Comparison of ENCODE assay signal across 22 cellular contexts in the genomic region with DNA sequence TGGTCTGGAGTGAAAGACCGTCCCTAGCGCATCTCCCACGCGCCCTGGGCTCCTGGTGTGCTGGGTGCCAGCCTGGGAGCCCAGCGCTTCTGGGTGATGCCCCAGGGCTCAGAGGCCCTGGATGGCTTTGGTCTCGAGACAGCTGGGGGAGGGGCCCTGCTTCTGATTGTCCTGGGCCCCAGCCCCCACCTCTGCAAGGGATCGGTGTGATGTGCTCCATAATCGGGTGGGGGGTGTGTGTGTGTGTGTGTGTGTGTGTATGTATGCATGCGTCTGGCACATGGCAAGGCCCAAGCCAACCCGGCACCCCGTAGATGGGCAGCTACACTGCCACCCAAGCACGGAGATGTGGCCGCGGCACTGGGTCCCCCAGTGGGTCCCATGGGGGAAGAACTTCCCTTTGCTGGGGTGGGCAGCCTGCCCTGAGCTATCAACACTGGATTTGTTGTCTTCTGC. TPM values are rescaled to one million over a fixed set of nuclear protein-coding genes. Genes with fewer than 3 reads are reported as not detected.
DNase-seq lines count a peak whose midpoint lies in the region; ATAC-seq and TF ChIP-seq lines count a peak whose summit lies in the region.
"Had no signal": no experiment of that assay in that cellular context is flagged by ENCODE, and none has a peak within 500 bp of the region (broad histone marks: within the 10 kb centered on the region; RNA-seq: fewer than 3 reads in every experiment).

No MANE protein-coding gene starts in this region.

- CTCF ChIA-PET in PC-3 (lab: Charles Lee), result no interaction called here

- no peaks in the 10 kb centered on the region for H3K9me2 ChIP-seq in PC-3 (replicated peaks; ENCODE audit: low read length)

- BruUV-seq in PC-3 (replicated peaks; lab: Mats Ljungman, UMichigan), result no TSS peak

- peaks cover 11% of the 10 kb centered on the region for H3K4me1 Mint-ChIP-seq in endothelial cell (ENCODE audit: unreplicated experiment)

- H2AFZ ChIP-seq in PC-3 (ENCODE audit: low read length), result no peak overlapping the region

- no peak overlapping the region for H3K27ac Mint-ChIP-seq in endothelial cell (ENCODE audit: unreplicated experiment)
- H3K27ac Mint-ChIP-seq: activated naive CD4-positive, alpha-beta T cell treated with anti-CD3 and anti-CD28 coated beads, Interleukin-2, amount 50 U/mL, for 24 hours; stimulated activated naive CD8-positive, alpha-beta T cell treated with anti-CD3 and anti-CD28 coated beads, Interleukin-15, Interleukin-2, amounts not matched to agents 100 ng/mL and 50 ng/mL, for 24 hours; WTC11 had no signal

- H3K4me3 ChIP-seq in BLaER1 (peak overlapping the region; percentile 15; the same call in 1 of the 2 replicates), PC-3 (ENCODE audit: low read length) (no peak overlapping the region)
- H3K4me3 ChIP-seq: thyroid gland had no signal

- H3K36me3 ChIP-seq in BLaER1, result no peaks in the 10 kb centered on the region
- no peaks in the 10 kb centered on the region for H3K36me3 ChIP-seq in PC-3 (ENCODE audit: low read depth, low read length)
- H3K36me3 ChIP-seq: thyroid gland had no signal

- H3K27me3 Mint-ChIP-seq in endothelial cell (ENCODE audit: unreplicated experiment), result peaks cover 18% of the 10 kb centered on the region
- H3K27me3 Mint-ChIP-seq: activated naive CD4-positive, alpha-beta T cell treated with anti-CD3 and anti-CD28 coated beads, Interleukin-2, amount 50 U/mL, for 24 hours had no signal

- peaks cover 18% of the 10 kb centered on the region for H3K79me2 ChIP-seq in PC-3 (ENCODE audit: low read length)

- intact Hi-C loops in PC-3 (cut with micrococcal nuclease), result no loop called here

- H4K20me1 ChIP-seq in BLaER1 (peaks cover 45% of the 10 kb centered on the region), PC-3 (ENCODE audit: low read length) (0 out of 2 replicates have a peak, but pooled peaks cover 4% of the 10 kb centered on the region)

- no peaks in the 10 kb centered on the region for H3F3A ChIP-seq in PC-3 (ENCODE audit: low read length, unreplicated experiment)

- no peak overlapping the region for H3K4me3 Mint-ChIP-seq in endothelial cell (ENCODE audit: unreplicated experiment)
- H3K4me3 Mint-ChIP-seq: activated naive CD4-positive, alpha-beta T cell treated with anti-CD3 and anti-CD28 coated beads, Interleukin-2, amount 50 U/mL, for 24 hours; stimulated activated naive CD8-positive, alpha-beta T cell treated with anti-CD3 and anti-CD28 coated beads, Interleukin-15, Interleukin-2, amounts not matched to agents 100 ng/mL and 50 ng/mL, for 24 hours; WTC11 had no signal

- ATAC-seq in PC-3 (no peak), GM18498 (IDR thresholded peaks at IDR 0.05; ENCODE audit: unreplicated experiment) (no peak)
- ATAC-seq: sciatic nerve, WTC11 had no signal

- TF ChIP-seq CTCF in PC-3 (conservative IDR thresholded peaks at IDR 0.05; ENCODE audit: low read depth, low read length) (no peak), endothelial cell (IDR thresholded peaks at IDR 0.05; ENCODE audit: unreplicated experiment) (no peak)

- H3K4me1 ChIP-seq in BLaER1 (peaks cover 65% of the 10 kb centered on the region), PC-3 (ENCODE audit: insufficient read depth, low read length) (peaks cover 38% of the 10 kb centered on the region)

- DNase-seq in ELR (ENCODE audit: low read depth) (peak; percentile 43), PC-3 (peak; percentile 44), kidney glomerular epithelial cell (lab: John Stamatoyannopoulos, UW) (peak; percentile 61), NCI-H2227 (lab: John Stamatoyannopoulos, UW; ENCODE audit: unreplicated experiment) (no peak), endothelial cell (ENCODE audit: low spot score) (no peak), NK-92 (lab: John Stamatoyannopoulos, UW; ENCODE audit: unreplicated experiment) (no peak)
- DNase-seq: activated CD4-positive, alpha-beta T cell treated with anti-CD3 and anti-CD28 coated beads, Interleukin-2, amount 50 U/mL, for 1 hour; anterior cingulate cortex; caudate nucleus; dermis blood vessel endothelial cell; DND-41; mammary epithelial cell; MM.1S; NCI-H2171 treated with DMSO at 0.1 percent for 48 hours; stimulated activated CD4-positive, alpha-beta T cell treated with anti-CD3 and anti-CD28 coated beads, Interleukin-15, amount 100 ng/mL, for 24 hours; thyroid gland had no signal

- peak overlapping the region; percentile 45; the same call in 1 of the 2 replicates for H3K27ac ChIP-seq in BLaER1
- H3K27ac ChIP-seq in PC-3 (ENCODE audit: low read length), result no peak overlapping the region
- H3K27ac ChIP-seq: thyroid gland had no signal

- H3K4me2 ChIP-seq in BLaER1 (peak overlapping the region; percentile 98), PC-3 (ENCODE audit: low read length) (0 out of 2 replicates have a peak overlapping the region, but pooled peaks have one; percentile 15)

- peaks cover 3% of the 10 kb centered on the region; the same call in 1 of the 2 replicates for H3K27me3 ChIP-seq in BLaER1
- H3K27me3 ChIP-seq in PC-3 (ENCODE audit: low read length), result no peaks in the 10 kb centered on the region
- H3K27me3 ChIP-seq: thyroid gland had no signal

- H3K9ac ChIP-seq in BLaER1 (0 out of 2 replicates have a peak overlapping the region, but pooled peaks have one; percentile 25), PC-3 (ENCODE audit: low read length) (no peak overlapping the region)

- no peaks in the 10 kb centered on the region for H3K9me3 ChIP-seq in BLaER1
- no peaks in the 10 kb centered on the region for H3K9me3 ChIP-seq in PC-3 (ENCODE audit: low read length)
- H3K9me3 ChIP-seq: thyroid gland had no signal

- POLR2A ChIA-PET in PC-3 (lab: Charles Lee; ENCODE audit: unreplicated experiment), result no interaction called here

- H3K9me3 Mint-ChIP-seq in endothelial cell (ENCODE audit: unreplicated experiment), result no peaks in the 10 kb centered on the region
- H3K9me3 Mint-ChIP-seq: activated naive CD4-positive, alpha-beta T cell treated with anti-CD3 and anti-CD28 coated beads, Interleukin-2, amount 50 U/mL, for 24 hours; stimulated activated naive CD8-positive, alpha-beta T cell treated with anti-CD3 and anti-CD28 coated beads, Interleukin-15, Interleukin-2, amounts not matched to agents 100 ng/mL and 50 ng/mL, for 24 hours had no signal

- no peaks in the 10 kb centered on the region for H3K36me3 Mint-ChIP-seq in endothelial cell (ENCODE audit: low read depth, unreplicated experiment)
- H3K36me3 Mint-ChIP-seq: activated naive CD4-positive, alpha-beta T cell treated with anti-CD3 and anti-CD28 coated beads, Interleukin-2, amount 50 U/mL, for 24 hours; WTC11 had no signal

RNA-seq across cellular contexts. Expression of a gene that starts 3.0 kb away (rescaled TPM):
- total RNA-seq in PC-3 (2014; rRNA removed) (9.2 and 11.3 TPM in 2 replicates), endothelial cell (ENCODE audit: unreplicated experiment) (2.4 TPM)

RNA-seq across cellular contexts. Expression of a gene that starts 8.4 kb away (rescaled TPM):
- 196 and 212 TPM in 2 replicates for total RNA-seq in PC-3 (2014; rRNA removed)
- 133 TPM for total RNA-seq in endothelial cell (ENCODE audit: unreplicated experiment)

RNA-seq across cellular contexts. Expression of a gene that starts 51.0 kb away (rescaled TPM):
- 375 and 519 TPM in 2 replicates for total RNA-seq in PC-3 (2014; rRNA removed)
- 84.3 TPM for total RNA-seq in endothelial cell (ENCODE audit: unreplicated experiment)

Comparison
In these comparisons a context has a peak if more than half of its experiments do, and no peak if none do; other contexts are left out.
1. DNase-seq: peak in ELR (single experiment), PC-3 (single experiment) and kidney glomerular epithelial cell (single experiment); none in NCI-H2227 (single experiment), endothelial cell (single experiment) and NK-92 (single experiment).